In genomic region chr2:128313076-128313836, GRCh38 we compare ENCODE assay signal across 9 cellular contexts. TPM values are rescaled to one million over a fixed set of nuclear protein-coding genes. Genes with fewer than 3 reads are reported as not detected.
DNase-seq lines count a peak whose midpoint lies in the region; ATAC-seq, FAIRE-seq and TF ChIP-seq lines count a peak whose summit lies in the region.
"Had no signal": no experiment of that assay in that cellular context is flagged by ENCODE, and none has a peak within 500 bp of the region (broad histone marks: within the 10 kb centered on the region; RNA-seq: fewer than 3 reads in every experiment).

No MANE protein-coding gene starts in this region.

- peaks cover 7% of the 10 kb centered on the region for H4K20me1 ChIP-seq in GM12878 (ENCODE audit: control insufficient read depth, insufficient read depth)

- peaks cover 58% of the 10 kb centered on the region for H3K79me1 ChIP-seq in mesendoderm (ENCODE audit: low read length)

- no peak overlapping the region for H3K18ac ChIP-seq in mesendoderm (ENCODE audit: low read length)

- H3K4me3 ChIP-seq in GM12878, result no peak overlapping the region
- no peak overlapping the region for H3K4me3 ChIP-seq in mesendoderm (ENCODE audit: low read length)
- H3K4me3 ChIP-seq: heart right ventricle had no signal

- in situ Hi-C loops in GM12878 (cut with MboI), result no loop called here

- H3K9ac ChIP-seq in GM12878 (ENCODE audit: control insufficient read depth, insufficient read depth, low read length), result no peak overlapping the region
- H3K9ac ChIP-seq in mesendoderm (ENCODE audit: low read length), result no peak overlapping the region

- SMC1A ChIA-PET in GM12878 (lab: Charles Lee; ENCODE audit: uncharacterized antibody, unreplicated experiment), result no interaction called here

- H3K27ac ChIP-seq in GM12878 (ENCODE audit: control insufficient read depth, insufficient read depth), result no peak overlapping the region
- no peak overlapping the region for H3K27ac ChIP-seq in mesendoderm (ENCODE audit: low read depth, low read length)
- H3K27ac ChIP-seq: heart right ventricle had no signal

- no peak overlapping the region for H2AFZ ChIP-seq in GM12878 (ENCODE audit: control insufficient read depth, low read depth, low read length)

- TF ChIP-seq RAD21 in GM12878 (IDR thresholded peaks at IDR 0.05; ENCODE audit: insufficient read depth, low read depth, low read length), result no peak

- 84% methylated on average over 8 of the region's 8 CpGs for WGBS in GM12878 (ENCODE audit: insufficient coverage, insufficient replicate concordance, low lambda C conversion rate, missing lambda C conversion rate)
- no CpG with 5 or more reads among the region's 8 CpGs for WGBS in mesendoderm (ENCODE audit: extremely low coverage, insufficient coverage, low lambda C conversion rate)

- no peaks in the 10 kb centered on the region for H3K27me3 ChIP-seq in GM12878 (replicated peaks in 1 of 2; ENCODE audit: control insufficient read depth in 2 of 2, insufficient read depth in 2 of 2, low read length in 1 of 2)
- H3K27me3 ChIP-seq in mesendoderm (ENCODE audit: insufficient read depth, low read length, poor library complexity), result no peaks in the 10 kb centered on the region

- H3K23ac ChIP-seq in mesendoderm (ENCODE audit: low read length), result no peak overlapping the region

- H3K79me2 ChIP-seq in GM12878 (ENCODE audit: control insufficient read depth, insufficient read depth, low read length) (peaks cover 15% of the 10 kb centered on the region), mesendoderm (ENCODE audit: control insufficient read depth, insufficient read depth, low read length) (peaks cover 96% of the 10 kb centered on the region)

- no peak overlapping the region for H3K4ac ChIP-seq in mesendoderm (ENCODE audit: low read depth, low read length)

- BruUV-seq in GM12878 (replicated peaks; lab: Mats Ljungman, UMichigan), result no TSS peak

- TF ChIP-seq POLR2A in GM12878 (IDR thresholded peaks at IDR 0.05; ENCODE audit: low read depth, low read length), result no peak

- peak in 2 of 3 experiments; percentile 7 to 19; a peak in 1 of 6 replicates for TF ChIP-seq CTCF in GM12878 (IDR thresholded peaks at IDR 0.05 in 2 of 3, conservative IDR thresholded peaks at IDR 0.05 in 1 of 3; ENCODE audit: control insufficient read depth in 2 of 3, extremely low read depth in 1 of 3, insufficient read depth in 1 of 3, low read depth in 3 of 3, low read length in 3 of 3)

- H4K5ac ChIP-seq in mesendoderm (ENCODE audit: low read length), result no peak overlapping the region

- H2AK5ac ChIP-seq in mesendoderm (ENCODE audit: low read length), result no peak overlapping the region

- no peak overlapping the region for H4K8ac ChIP-seq in mesendoderm (ENCODE audit: low read depth, low read length)

- H3K56ac ChIP-seq in mesendoderm (ENCODE audit: low read length), result no peak overlapping the region

- no peak overlapping the region for H2BK15ac ChIP-seq in mesendoderm (replicated peaks; ENCODE audit: low read depth)

- ATAC-seq in GM12878, result no peak
- no peak for ATAC-seq in HG02840 (IDR thresholded peaks at IDR 0.05; ENCODE audit: low FRiP score, unreplicated experiment)
- ATAC-seq: heart right ventricle had no signal

- POLR2A ChIA-PET in GM12878 (lab: Charles Lee), result no interaction called here

- peaks cover 15% of the 10 kb centered on the region for H3K4me1 ChIP-seq in GM12878 (ENCODE audit: control insufficient read depth, insufficient read depth, low read length)
- H3K4me1 ChIP-seq in mesendoderm (ENCODE audit: control insufficient read depth, low read depth, low read length), result peaks cover 4% of the 10 kb centered on the region

- peak overlapping the region; percentile 17; the same call in 1 of the 2 replicates for H3K4me2 ChIP-seq in GM12878 (ENCODE audit: control insufficient read depth, insufficient read depth)
- H3K4me2 ChIP-seq in mesendoderm (ENCODE audit: low read length), result no peak overlapping the region

- H2BK120ac ChIP-seq in mesendoderm (ENCODE audit: low read depth, low read length), result no peak overlapping the region

- CTCF ChIA-PET in GM12878 (lab: Yijun Ruan, JAX), result no interaction called here

- DNase-seq in COR-L47 (lab: John Stamatoyannopoulos, UW) (peak; percentile 60), HT-29 (ENCODE audit: low spot score) (peak; percentile 39), GM12878 (ENCODE audit: low read depth, low spot score) (no peak), mesendoderm (peak; percentile 60), NCI-H1436 (lab: John Stamatoyannopoulos, UW) (no peak), SIG-M5 treated with dmso at 0.1 percent for 504 hours (lab: John Stamatoyannopoulos, UW; ENCODE audit: unreplicated experiment) (no peak)
- DNase-seq in NK-92 treated with Interleukin-12 subunit alpha and Interleukin-12 subunit beta, amount 100 ng/mL, for 24 hours (lab: John Stamatoyannopoulos, UW), result no peak

- no peak for TF ChIP-seq EP300 in GM12878 (IDR thresholded peaks at IDR 0.05; ENCODE audit: borderline replicate concordance in 1 of 2, control insufficient read depth in 1 of 2, low read depth in 2 of 2, low read length in 2 of 2)

- RAD21 ChIA-PET in GM12878 (lab: Charles Lee; ENCODE audit: unreplicated experiment), result no interaction called here

- intact Hi-C loops in GM12878 (cut with micrococcal nuclease; ENCODE audit: unreplicated experiment), result no loop called here

- no peak for FAIRE-seq in GM12878 (lab: Jason Lieb, UNC)

- H3K9me3 ChIP-seq in GM12878 (replicated peaks; ENCODE audit: control insufficient read depth, insufficient read depth, low read length), result no peaks in the 10 kb centered on the region
- H3K9me3 ChIP-seq: heart right ventricle had no signal

- H3K36me3 ChIP-seq in GM12878 (ENCODE audit: control insufficient read depth in 2 of 2, insufficient read depth in 2 of 2, low read length in 1 of 2), result peaks cover 0 to 2% of the 10 kb centered on the region in 2 experiments; a peak in 2 of 4 replicates
- H3K36me3 ChIP-seq in mesendoderm (ENCODE audit: control insufficient read depth, insufficient read depth, low read length), result peaks cover 2% of the 10 kb centered on the region

- no peak overlapping the region for H2BK5ac ChIP-seq in mesendoderm (ENCODE audit: low read length)

TF ChIP-seq in GM12878, 131 proteins besides CTCF, POLR2A, EP300 and RAD21 (continues in another document):
- no peak for TF ChIP-seq DPF2 (IDR thresholded peaks at IDR 0.05)
- no peak for TF ChIP-seq ZNF592 (IDR thresholded peaks at IDR 0.05)
- no peak for TF ChIP-seq ATF7 (IDR thresholded peaks at IDR 0.05; ENCODE audit: low read depth)

RNA-seq across cellular contexts. Expression of gene HS6ST1, which starts 5.4 kb away (rescaled TPM):
- total RNA-seq in HT-29 (2014; rRNA removed; shearing (Covaris generic)), result 17.6 and 17.7 TPM in 2 replicates
- total RNA-seq in GM12878 (2013; cell fraction: nucleolus; rRNA removed), result 14.4 and 19.3 TPM in 2 replicates
- total RNA-seq in GM12878 (2014; rRNA removed), result 13.3 and 16.3 TPM in 2 replicates
- total RNA-seq in GM12878 (2014; rRNA removed; fragmentation: Illumina TruSeq; extraction: Trizol), result 6.0 and 7.1 TPM in 2 replicates
- total RNA-seq in GM12878 (2021), result 17.0 and 17.4 TPM in 2 replicates
- polyA plus RNA-seq in GM12878 (2011; ENCODE audit: low read depth), result 1.7 TPM
- polyA plus RNA-seq in GM12878 (2011; rRNA removed), result 1.7 and 3.1 TPM in 2 replicates
- polyA plus RNA-seq in GM12878 (2011; cell fraction: cytosol; rRNA removed), result 6.2 and 9.8 TPM in 2 replicates
- 4.1 and 8.6 TPM in 2 replicates for polyA plus RNA-seq in GM12878 (2011; cell fraction: nucleus; rRNA removed)
- 3.9 and 4.2 TPM in 2 replicates for polyA plus RNA-seq in GM12878 (2012)
- polyA plus RNA-seq in GM12878 (2014; fragmentation: Illumina TruSeq; extraction: Trizol), result 1.7 and 6.2 TPM in 2 replicates
- under 1 TPM; 0.48 to 0.75 TPM for polyA plus RNA-seq in GM12878 (2014; fragmentation: Nextera tagmentation; extraction: Ambion mirVana)
- polyA plus RNA-seq in GM12878 (2014; rRNA removed), result 12.6 and 12.8 TPM in 2 replicates
- polyA plus RNA-seq in GM12878 (2016; fragmentation: Nextera tagmentation; extraction: Ambion mirVana), result 1 to 10 TPM; 2.2 TPM
- polyA minus RNA-seq in GM12878 (2011; rRNA and poly(A)+ RNA removed), result 5.3 and 10.3 TPM in 2 replicates
- polyA minus RNA-seq in GM12878 (2011; cell fraction: cytosol; rRNA and poly(A)+ RNA removed), result 4.7 and 6.3 TPM in 2 replicates
- polyA minus RNA-seq in GM12878 (2011; cell fraction: nucleus; rRNA and poly(A)+ RNA removed), result 10.2 and 28.1 TPM in 2 replicates
- polyA plus RNA-seq in mesendoderm (2013, experiment 1 of 2), result 29.4 TPM
- polyA plus RNA-seq in mesendoderm (2013, experiment 2 of 2), result 29.5 TPM

Comparison
In these comparisons a context has a peak if more than half of its experiments do, and no peak if none do; other contexts are left out.
1. DNase-seq: peak in COR-L47 (single experiment), HT-29 (single experiment) and mesendoderm (single experiment); none in GM12878 (single experiment), NCI-H1436 (single experiment), NK-92 treated with Interleukin-12 subunit alpha and Interleukin-12 subunit beta, amount 100 ng/mL, for 24 hours (single experiment) and SIG-M5 treated with dmso at 0.1 percent for 504 hours (single experiment).